ENCODE assay signal across 36 cellular contexts in the genomic region with DNA sequence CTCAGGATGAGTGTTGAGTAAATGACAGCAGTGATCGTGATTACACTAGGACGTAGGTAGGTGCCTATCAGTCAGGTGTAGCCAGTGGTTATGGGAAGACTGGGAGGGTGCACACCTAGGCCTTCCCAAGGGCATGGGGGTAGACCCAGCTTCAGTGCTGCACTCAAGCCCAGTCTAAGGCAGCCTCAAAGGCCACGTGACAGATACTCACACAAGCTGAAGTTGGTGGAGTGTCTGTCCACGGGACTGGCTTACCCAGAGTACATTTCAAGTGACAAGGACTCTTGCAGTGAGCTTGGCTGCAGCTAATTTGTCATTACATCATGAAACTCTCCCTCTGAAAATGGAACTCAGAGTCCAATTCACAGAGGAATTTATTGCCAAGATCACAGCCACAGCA.
"Had no signal": no experiment of that assay in that cellular context is flagged by ENCODE, and none has a peak within 500 bp of the region (broad histone marks: within the 10 kb centered on the region; RNA-seq: fewer than 3 reads in every experiment).

No MANE protein-coding gene starts in this region.

- H3K4me1 ChIP-seq: Peyer's patch had no signal

- DNase-seq: activated B cell treated with CpG ODN at 0.5 μM for 24 hours; activated CD4-positive, alpha-beta memory T cell treated with anti-CD3 and anti-CD28 coated beads for 36 hours; activated CD4-positive, alpha-beta T cell treated with anti-CD3 and anti-CD28 coated beads for 4 hours; activated CD4-positive, alpha-beta T cell treated with anti-CD3 and anti-CD28 coated beads, Interleukin-2, amount 50 U/mL, for 1 hour; activated CD4-positive, CD25-positive, alpha-beta regulatory T cell treated with anti-CD3 and anti-CD28 coated beads, Interleukin-2, amount 50 U/mL, for 72 hours; activated CD8-positive, alpha-beta memory T cell treated with anti-CD3 and anti-CD28 coated beads, Interleukin-2, amount 50 U/mL, for 4 hours; activated naive CD4-positive, alpha-beta T cell treated with anti-CD3 and anti-CD28 coated beads, Interleukin-2, amount 10 ng/mL, durations not matched to agents 7 days and 5 days; activated naive CD8-positive, alpha-beta T cell treated with anti-CD3 and anti-CD28 coated beads, Interleukin-2, amount 50 U/mL, for 24 hours; activated T-cell treated with anti-CD3 and anti-CD28 coated beads for 4 hours; activated T-cell treated with anti-CD3 and anti-CD28 coated beads, Interleukin-2, amount 50 U/mL, for 4 hours; anterior cingulate cortex; brain microvascular endothelial cell; Kasumi-1; MM.1S; MV-4-11; NCI-H1092; NCI-H1436 treated with DMSO at 0.1 percent for 48 hours; NCI-H1694 treated with DMSO at 0.1 percent for 48 hours; NCI-H2029; NCI-H2227 treated with DMSO at 0.1 percent for 48 hours; NCI-H446 treated with DMSO at 0.1 percent for 48 hours; NCI-H69; NK-92 treated with Interleukin-12 subunit alpha and Interleukin-12 subunit beta, amount 100 ng/mL, for 24 hours; PC-3; Peyer's patch; RPMI8226; SHP77 treated with DMSO at 0.1 percent for 48 hours; SK-N-SH had no signal

- H3K27me3 ChIP-seq: brain microvascular endothelial cell, cardiac muscle cell, Peyer's patch, SJSA1 had no signal

- H3K4me3 ChIP-seq: cardiac muscle cell, Peyer's patch, SJSA1 had no signal

- H3K4me3 Mint-ChIP-seq: activated B cell treated with CpG ODN at 0.5 μM for 24 hours; activated CD4-positive, alpha-beta memory T cell treated with anti-CD3 and anti-CD28 coated beads for 36 hours; activated naive CD4-positive, alpha-beta T cell treated with anti-CD3 and anti-CD28 coated beads, Interleukin-2, amount 10 ng/mL, durations not matched to agents 7 days and 5 days; activated naive CD8-positive, alpha-beta T cell; activated naive CD8-positive, alpha-beta T cell treated with anti-CD3 and anti-CD28 coated beads, Interleukin-2, amount 50 U/mL, for 24 hours; activated T-cell treated with anti-CD3 and anti-CD28 coated beads, Interleukin-2, amount 50 U/mL, for 4 hours; activated T-helper 1 cell treated with anti-CD3 and anti-CD28 coated beads, Interleukin-12 subunit alpha, Interleukin-12 subunit beta, Interleukin-2, Interleukin-4 antibody, amounts not matched to agents 30 ng/mL and 10 ng/mL and 1 ng/mL, durations not matched to agents 14 hours and 24 hours and 36 hours; central memory CD8-positive, alpha-beta T cell; T-helper 1 cell treated with Interleukin-12 subunit alpha and Interleukin-12 subunit beta and Interleukin-4 antibody, amounts not matched to agents 30 μg/mL and 1 μg/mL, for 36 hours; T-helper 2 cell treated with Interferon-gamma antibody and Interleukin-4, amounts not matched to agents 5 μg/mL and 100 μg/mL, for 36 hours had no signal

- H3K9ac ChIP-seq: SK-N-SH had no signal

- H3K9me3 ChIP-seq: Peyer's patch, SJSA1, SK-N-SH had no signal

- H3K9me3 Mint-ChIP-seq: activated B cell treated with CpG ODN at 0.5 μM for 24 hours; activated CD4-positive, alpha-beta memory T cell treated with anti-CD3 and anti-CD28 coated beads for 36 hours; activated naive CD4-positive, alpha-beta T cell treated with anti-CD3 and anti-CD28 coated beads, Interleukin-2, amount 10 ng/mL, durations not matched to agents 7 days and 5 days; activated naive CD8-positive, alpha-beta T cell treated with anti-CD3 and anti-CD28 coated beads, Interleukin-2, amount 50 U/mL, for 24 hours; activated T-cell treated with anti-CD3 and anti-CD28 coated beads, Interleukin-2, amount 50 U/mL, for 4 hours; activated T-helper 1 cell treated with anti-CD3 and anti-CD28 coated beads, Interleukin-12 subunit alpha, Interleukin-12 subunit beta, Interleukin-2, Interleukin-4 antibody, amounts not matched to agents 30 ng/mL and 10 ng/mL and 1 ng/mL, durations not matched to agents 14 hours and 24 hours and 36 hours; central memory CD8-positive, alpha-beta T cell; T-helper 1 cell treated with Interleukin-12 subunit alpha and Interleukin-12 subunit beta and Interleukin-4 antibody, amounts not matched to agents 30 μg/mL and 1 μg/mL, for 36 hours; T-helper 2 cell treated with Interferon-gamma antibody and Interleukin-4, amounts not matched to agents 5 μg/mL and 100 μg/mL, for 36 hours had no signal

- H3K27ac Mint-ChIP-seq: activated B cell treated with CpG ODN at 0.5 μM for 24 hours; activated CD4-positive, alpha-beta memory T cell treated with anti-CD3 and anti-CD28 coated beads for 36 hours; activated naive CD4-positive, alpha-beta T cell treated with anti-CD3 and anti-CD28 coated beads, Interleukin-2, amount 10 ng/mL, durations not matched to agents 7 days and 5 days; activated naive CD8-positive, alpha-beta T cell; activated naive CD8-positive, alpha-beta T cell treated with anti-CD3 and anti-CD28 coated beads, Interleukin-2, amount 50 U/mL, for 24 hours; activated T-helper 1 cell treated with anti-CD3 and anti-CD28 coated beads, Interleukin-12 subunit alpha, Interleukin-12 subunit beta, Interleukin-2, Interleukin-4 antibody, amounts not matched to agents 30 ng/mL and 10 ng/mL and 1 ng/mL, durations not matched to agents 14 hours and 24 hours and 36 hours; T-helper 1 cell treated with Interleukin-12 subunit alpha and Interleukin-12 subunit beta and Interleukin-4 antibody, amounts not matched to agents 30 μg/mL and 1 μg/mL, for 36 hours; T-helper 2 cell treated with Interferon-gamma antibody and Interleukin-4, amounts not matched to agents 5 μg/mL and 100 μg/mL, for 36 hours had no signal

- H3K4me2 ChIP-seq: SK-N-SH had no signal

- ATAC-seq: activated naive CD8-positive, alpha-beta T cell treated with anti-CD3 and anti-CD28 coated beads, Interleukin-2, amount 50 U/mL, for 24 hours; activated T-cell treated with anti-CD3 and anti-CD28 coated beads, Interleukin-2, amount 50 U/mL, for 4 hours; PC-3 had no signal

- H3K4me1 Mint-ChIP-seq: activated B cell treated with CpG ODN at 0.5 μM for 24 hours; activated naive CD4-positive, alpha-beta T cell treated with anti-CD3 and anti-CD28 coated beads, Interleukin-2, amount 10 ng/mL, durations not matched to agents 7 days and 5 days; activated naive CD8-positive, alpha-beta T cell treated with anti-CD3 and anti-CD28 coated beads, Interleukin-2, amount 50 U/mL, for 24 hours; central memory CD8-positive, alpha-beta T cell had no signal

- H3K36me3 Mint-ChIP-seq: activated CD4-positive, alpha-beta memory T cell treated with anti-CD3 and anti-CD28 coated beads for 36 hours; activated naive CD4-positive, alpha-beta T cell treated with anti-CD3 and anti-CD28 coated beads, Interleukin-2, amount 10 ng/mL, durations not matched to agents 7 days and 5 days; activated naive CD8-positive, alpha-beta T cell had no signal

- H3K36me3 ChIP-seq: brain microvascular endothelial cell, cardiac muscle cell, Peyer's patch, SJSA1 had no signal

- H3K27ac ChIP-seq: brain microvascular endothelial cell, cardiac muscle cell, Peyer's patch, SJSA1 had no signal

- FAIRE-seq: TTC549 had no signal

- H3K27me3 Mint-ChIP-seq: activated B cell treated with CpG ODN at 0.5 μM for 24 hours; activated CD4-positive, alpha-beta memory T cell treated with anti-CD3 and anti-CD28 coated beads for 36 hours; activated naive CD8-positive, alpha-beta T cell; activated naive CD8-positive, alpha-beta T cell treated with anti-CD3 and anti-CD28 coated beads, Interleukin-2, amount 50 U/mL, for 24 hours had no signal
